Comparison of ENCODE assay signal across 8 cellular contexts in the genomic region with DNA sequence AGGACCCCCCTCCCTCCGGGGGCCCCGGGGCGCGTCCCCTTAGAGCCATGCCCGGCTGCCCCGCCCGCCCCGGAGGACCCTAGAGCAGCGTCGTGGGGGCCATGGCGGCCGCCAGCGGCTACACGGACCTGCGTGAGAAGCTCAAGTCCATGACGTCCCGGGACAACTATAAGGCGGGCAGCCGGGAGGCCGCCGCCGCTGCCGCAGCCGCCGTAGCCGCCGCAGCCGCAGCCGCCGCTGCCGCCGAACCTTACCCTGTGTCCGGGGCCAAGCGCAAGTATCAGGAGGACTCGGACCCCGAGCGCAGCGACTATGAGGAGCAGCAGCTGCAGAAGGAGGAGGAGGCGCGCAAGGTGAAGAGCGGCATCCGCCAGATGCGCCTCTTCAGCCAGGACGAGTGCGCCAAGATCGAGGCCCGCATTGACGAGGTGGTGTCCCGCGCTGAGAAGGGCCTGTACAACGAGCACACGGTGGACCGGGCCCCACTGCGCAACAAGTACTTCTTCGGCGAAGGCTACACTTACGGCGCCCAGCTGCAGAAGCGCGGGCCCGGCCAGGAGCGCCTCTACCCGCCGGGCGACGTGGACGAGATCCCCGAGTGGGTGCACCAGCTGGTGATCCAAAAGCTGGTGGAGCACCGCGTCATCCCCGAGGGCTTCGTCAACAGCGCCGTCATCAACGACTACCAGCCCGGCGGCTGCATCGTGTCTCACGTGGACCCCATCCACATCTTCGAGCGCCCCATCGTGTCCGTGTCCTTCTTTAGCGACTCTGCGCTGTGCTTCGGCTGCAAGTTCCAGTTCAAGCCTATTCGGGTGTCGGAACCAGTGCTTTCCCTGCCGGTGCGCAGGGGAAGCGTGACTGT. TPM values are rescaled to one million over a fixed set of nuclear protein-coding genes. Genes with fewer than 3 reads are reported as not detected.
DNase-seq lines count a peak whose midpoint lies in the region; ATAC-seq, FAIRE-seq and TF ChIP-seq lines count a peak whose summit lies in the region.

No MANE protein-coding gene starts in this region.

- H3K4me2 ChIP-seq in DND-41 (ENCODE audit: insufficient read depth, low read length), result peak overlapping the region; percentile 97

- DNase-seq in DND-41 (peak; percentile 59), SK-MEL-5 (ENCODE audit: low read depth, low spot score) (peak; percentile 34), heart left ventricle (peak; percentile 43 to 70 (median 57)), psoas muscle (peak; percentile 54 to 81), urothelium cell line (ENCODE audit: low spot score) (peak; percentile 17)
- peak; percentile 9 for DNase-seq in activated naive CD8-positive, alpha-beta T cell treated with anti-CD3 and anti-CD28 coated beads, Interleukin-2, amount 50 U/mL, for 16 hours (ENCODE audit: low read depth, low spot score)

- peaks cover 51% of the 10 kb centered on the region for H4K20me1 ChIP-seq in DND-41 (ENCODE audit: insufficient read depth, low read length)

- intact Hi-C loops in heart left ventricle (cut with DNase I), result loop anchor here in 3 of 10 donors (5.0 kb wide), 3 partner anchors 42 to 133 kb away; a partner anchor contains a TSS
- intact Hi-C loops in psoas muscle (cut with DNase I), result loop anchor here in 1 of 2 donors (5.0 kb wide), 1 partner anchor 42 kb away; no protein-coding TSS in a partner anchor

- H2AFZ ChIP-seq in DND-41 (ENCODE audit: low read depth, low read length), result peak overlapping the region; percentile 72; the same call in 1 of the 2 replicates

- no peak for TF ChIP-seq POLR2A in heart left ventricle (IDR thresholded peaks at IDR 0.05)

- FAIRE-seq in urothelium cell line (lab: Jason Lieb, UNC), result no peak

- H3K36me3 ChIP-seq in DND-41 (ENCODE audit: insufficient read depth, low read length), result peaks cover 48% of the 10 kb centered on the region
- peaks cover 0 to 25% (median 2%) of the 10 kb centered on the region in 9 donors for H3K36me3 ChIP-seq in heart left ventricle
- peaks cover 4 to 16% of the 10 kb centered on the region in 2 donors for H3K36me3 ChIP-seq in psoas muscle (ENCODE audit: insufficient read depth in 1 of 2, low read depth in 1 of 2)

- no peak for TF ChIP-seq CTCF in DND-41 (IDR thresholded peaks at IDR 0.05; ENCODE audit: borderline replicate concordance, extremely low read depth, low read length, poor library complexity, severe bottlenecking)
- no peak for TF ChIP-seq CTCF in heart left ventricle (IDR thresholded peaks at IDR 0.05)
- TF ChIP-seq CTCF in psoas muscle (IDR thresholded peaks at IDR 0.05), result no peak

- peaks cover 64% of the 10 kb centered on the region for H3K4me1 ChIP-seq in DND-41 (ENCODE audit: insufficient read depth, low read length)
- peaks cover 13 to 75% (median 56%) of the 10 kb centered on the region in 12 donors for H3K4me1 ChIP-seq in heart left ventricle
- peaks cover 38% of the 10 kb centered on the region for H3K4me1 ChIP-seq in psoas muscle

- 0 to 1% (median 1%) methylated on average over 45 to 91 of the region's 91 CpGs for WGBS in heart left ventricle, 4 donors
- 1 to 2% (median 1%) methylated on average over 59 to 91 of the region's 91 CpGs for WGBS in psoas muscle, 3 donors

- peaks cover 60% of the 10 kb centered on the region for H3K79me2 ChIP-seq in DND-41 (ENCODE audit: insufficient read depth, low read length)

- in situ Hi-C loops in SK-MEL-5 (cut with HindIII; ENCODE audit: low pct_unique_long_range_greater_than_20kb, low sequenced_read_pairs), result no loop called here

- no peaks in the 10 kb centered on the region for H3K27me3 ChIP-seq in DND-41 (ENCODE audit: insufficient read depth, low read length, poor library complexity)
- H3K27me3 ChIP-seq in heart left ventricle, result no peaks in the 10 kb centered on the region
- H3K27me3 ChIP-seq in psoas muscle (ENCODE audit: insufficient read depth in 3 of 3, low read length in 2 of 3), result no peaks in the 10 kb centered on the region

- H3K27ac ChIP-seq in DND-41 (ENCODE audit: low read length) (peak overlapping the region; percentile 95), heart left ventricle (peak overlapping the region; percentile 93 to 100 (median 98)), psoas muscle (peak overlapping the region; percentile 96)

- ATAC-seq in DND-41 (ENCODE audit: insufficient read depth, low read depth), result 0 out of 3 replicates have a peak, but pooled peaks have one; percentile 1
- ATAC-seq in HG02759 (IDR thresholded peaks at IDR 0.05; ENCODE audit: unreplicated experiment), result peak; percentile 8
- peak in 2 of 4 donors; percentile 6 to 15 for ATAC-seq in heart left ventricle
- peak; percentile 5 to 17 (median 8) for ATAC-seq in psoas muscle
- ATAC-seq in HG03095 (IDR thresholded peaks at IDR 0.05; ENCODE audit: unreplicated experiment), result no peak

- H3K9ac ChIP-seq in DND-41 (ENCODE audit: low read depth, low read length), result peak overlapping the region; percentile 81

- H3K9me3 ChIP-seq in DND-41 (ENCODE audit: insufficient read depth, low read length, severe bottlenecking) (no peaks in the 10 kb centered on the region), heart left ventricle (no peaks in the 10 kb centered on the region), psoas muscle (no peaks in the 10 kb centered on the region)

- H3K4me3 ChIP-seq in DND-41 (ENCODE audit: low read depth in 1 of 2, low read length in 2 of 2), result peak overlapping the region; percentile 42 to 94
- H3K4me3 ChIP-seq in heart left ventricle, result peak overlapping the region; percentile 56 to 99 (median 92)
- H3K4me3 ChIP-seq in psoas muscle, result peak overlapping the region; percentile 96

RNA-seq across cellular contexts. Expression of a gene that starts 0.7 kb away (rescaled TPM):
- 85.5 and 97.6 TPM in 2 replicates for total RNA-seq in SK-MEL-5 (2014; rRNA removed; shearing (Covaris generic))
- 99.1 and 105 TPM in 2 replicates for polyA plus RNA-seq in SK-MEL-5 (2015; cell fraction: cytosol; rRNA removed)
- polyA plus RNA-seq in SK-MEL-5 (2015; cell fraction: nucleus; rRNA removed), result 19.7 and 21.3 TPM in 2 replicates
- total RNA-seq in heart left ventricle, result 100 to 1,000 TPM; 147 to 233 (median 198) TPM
- polyA plus RNA-seq in heart left ventricle, result 100 to 1,000 TPM in 1 of 2 donors, 10 to 100 TPM in 1; 89.2 to 122 TPM
- 100 to 1,000 TPM; 202 to 219 (median 211) TPM for total RNA-seq in psoas muscle
- polyA plus RNA-seq in psoas muscle, result 100 to 1,000 TPM in 2 of 3 donors, 10 to 100 TPM in 1; 91.7 to 235 (median 111) TPM

RNA-seq across cellular contexts. Expression of a gene that starts 41.1 kb away (rescaled TPM):
- total RNA-seq in SK-MEL-5 (2014; rRNA removed; shearing (Covaris generic)), result 16.9 and 18.0 TPM in 2 replicates
- polyA plus RNA-seq in SK-MEL-5 (2015; cell fraction: cytosol; rRNA removed), result 49.7 and 66.4 TPM in 2 replicates
- polyA plus RNA-seq in SK-MEL-5 (2015; cell fraction: nucleus; rRNA removed), result 23.5 and 29.6 TPM in 2 replicates
- total RNA-seq in heart left ventricle, result 10 to 100 TPM in 5 of 9 donors, 1 to 10 TPM in 4; 6.8 to 20.7 (median 10.8) TPM
- polyA plus RNA-seq in heart left ventricle, result 1 to 10 TPM; 5.3 to 8.9 TPM
- 1 to 10 TPM; 6.6 to 9.4 (median 8.5) TPM for total RNA-seq in psoas muscle
- polyA plus RNA-seq in psoas muscle, result 1 to 10 TPM; 5.1 to 9.5 (median 6.2) TPM

Comparison
In these comparisons a context has a peak if more than half of its experiments do, and no peak if none do; other contexts are left out.
1. DNase-seq: peak in every context shown above with its lines; median percentile 68 in psoas muscle; 59 in DND-41; 57 in heart left ventricle; 34 in SK-MEL-5; 17 in urothelium cell line; 9 in activated naive CD8-positive, alpha-beta T cell treated with anti-CD3 and anti-CD28 coated beads, Interleukin-2, amount 50 U/mL, for 16 hours.